In the genomic region with DNA sequence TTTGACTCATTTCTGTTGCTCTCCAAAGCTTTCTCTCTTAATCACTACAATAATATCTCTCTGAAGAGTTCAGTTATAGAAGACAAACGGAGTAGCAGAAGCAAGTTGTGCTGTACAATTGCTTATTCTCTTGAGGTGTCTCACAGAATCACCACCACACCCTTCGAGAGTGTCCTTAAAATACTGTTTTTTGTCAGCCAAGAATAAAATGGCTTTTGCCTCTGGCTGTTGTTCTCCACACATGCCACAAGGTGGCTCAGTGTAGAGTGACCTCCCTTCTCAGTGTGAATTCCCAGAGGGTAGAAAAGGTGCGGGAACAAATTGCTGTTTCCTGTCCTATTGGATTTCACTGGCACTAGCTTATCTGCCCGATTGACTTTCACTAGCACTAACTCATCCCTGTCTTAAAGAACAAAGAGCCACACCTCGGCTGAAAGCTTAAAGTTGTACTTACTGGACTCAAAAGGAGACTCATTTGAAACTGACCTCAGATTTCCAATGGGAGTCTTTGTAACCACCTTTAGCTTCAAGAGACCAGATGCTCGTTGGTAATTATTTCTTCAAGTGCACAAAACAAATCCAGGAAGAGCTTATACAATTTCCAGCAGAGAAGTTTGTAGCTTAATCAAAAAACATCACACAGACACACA, we compare ENCODE assay signal across 8 cellular contexts.
DNase-seq lines count a peak whose midpoint lies in the region; ATAC-seq and TF ChIP-seq lines count a peak whose summit lies in the region.

No MANE protein-coding gene starts in this region.

- H3K27me3 ChIP-seq in endodermal cell (ENCODE audit: control insufficient read depth, insufficient read depth, low read length, poor library complexity, severe bottlenecking) (peaks cover 5% of the 10 kb centered on the region), aorta (ENCODE audit: control insufficient read depth in 1 of 2, insufficient read depth in 2 of 2, low read length in 1 of 2) (peaks cover 0 to 2% of the 10 kb centered on the region in 2 donors)
- no peaks in the 10 kb centered on the region for H3K27me3 ChIP-seq in naive thymus-derived CD4-positive, alpha-beta T cell (ENCODE audit: control insufficient read depth in 2 of 2, insufficient read depth in 2 of 2, low read length in 2 of 2)

- intact Hi-C loops in naive thymus-derived CD4-positive, alpha-beta T cell (cut with micrococcal nuclease): loop anchor here (1.0 to 2.0 kb wide), 7 partner anchors 89 to 429 kb away; no protein-coding TSS in a partner anchor
- intact Hi-C loops in aorta (cut with DNase I): loop anchor here (5.0 kb wide), 1 partner anchor 433 kb away; no protein-coding TSS in a partner anchor

- no peak overlapping the region for H3K27ac Mint-ChIP-seq in endodermal cell
- peak overlapping the region; percentile 63 to 89 (median 79) for H3K27ac Mint-ChIP-seq in naive thymus-derived CD4-positive, alpha-beta T cell

- CTCF ChIA-PET in naive thymus-derived CD4-positive, alpha-beta T cell (lab: Charles Lee): interaction anchor here (0.5 to 3.2 kb wide), 31 partner anchors 8 to 276 kb away, joined by 3 to 54 read pairs (median 4); no protein-coding TSS in a partner anchor

- peak; percentile 93 for TF ChIP-seq CTCF in endodermal cell (conservative IDR thresholded peaks at IDR 0.05)

- H3K9ac ChIP-seq in endodermal cell (ENCODE audit: extremely low read depth, low read length, poor library complexity, severe bottlenecking): no peak overlapping the region

- H3K9me3 ChIP-seq in endodermal cell (ENCODE audit: control insufficient read depth, low read length): no peaks in the 10 kb centered on the region
- H3K9me3 ChIP-seq in naive thymus-derived CD4-positive, alpha-beta T cell (ENCODE audit: control insufficient read depth in 2 of 3, low read length in 3 of 3): no peaks in the 10 kb centered on the region
- no peaks in the 10 kb centered on the region for H3K9me3 ChIP-seq in aorta (ENCODE audit: control insufficient read depth, low read length)

- ATAC-seq in HG02852 (IDR thresholded peaks at IDR 0.05; ENCODE audit: unreplicated experiment): peak; percentile 66
- ATAC-seq in naive thymus-derived CD4-positive, alpha-beta T cell: peak; percentile 77
- ATAC-seq in aorta (ENCODE audit: low FRiP score): peak; percentile 50

- H3K4me1 ChIP-seq in endodermal cell (ENCODE audit: control insufficient read depth, insufficient read depth, low read length): peaks cover 3% of the 10 kb centered on the region
- H3K4me1 ChIP-seq in naive thymus-derived CD4-positive, alpha-beta T cell (ENCODE audit: control insufficient read depth in 2 of 2, insufficient read depth in 2 of 2, low read length in 2 of 2): peaks cover 13 to 19% of the 10 kb centered on the region in 2 donors
- no peaks in the 10 kb centered on the region for H3K4me1 ChIP-seq in aorta (ENCODE audit: control insufficient read depth in 1 of 2, insufficient read depth in 2 of 2, low read length in 2 of 2)

- H3K27me3 Mint-ChIP-seq in endodermal cell (ENCODE audit: insufficient read depth): peaks cover 14% of the 10 kb centered on the region
- no peaks in the 10 kb centered on the region for H3K27me3 Mint-ChIP-seq in naive thymus-derived CD4-positive, alpha-beta T cell

- peaks cover 36% of the 10 kb centered on the region for H3K4me1 Mint-ChIP-seq in endodermal cell
- H3K4me1 Mint-ChIP-seq in naive thymus-derived CD4-positive, alpha-beta T cell: peaks cover 22 to 67% (median 61%) of the 10 kb centered on the region in 7 donors

- POLR2A ChIA-PET in naive thymus-derived CD4-positive, alpha-beta T cell (lab: Charles Lee): interaction anchor here (0.7 to 1.2 kb wide), 6 partner anchors 120 to 199 kb away, joined by 3 to 14 read pairs (median 3); no protein-coding TSS in a partner anchor

- no peak overlapping the region for H3K4me3 Mint-ChIP-seq in endodermal cell
- peak overlapping the region; percentile 40 to 79 (median 67) for H3K4me3 Mint-ChIP-seq in naive thymus-derived CD4-positive, alpha-beta T cell

- no peaks in the 10 kb centered on the region for H3K36me3 Mint-ChIP-seq in endodermal cell (ENCODE audit: low read depth)
- H3K36me3 Mint-ChIP-seq in naive thymus-derived CD4-positive, alpha-beta T cell: peaks cover 0 to 17% (median 7%) of the 10 kb centered on the region in 5 donors

- H3K9me3 Mint-ChIP-seq in endodermal cell: no peaks in the 10 kb centered on the region
- H3K9me3 Mint-ChIP-seq in naive thymus-derived CD4-positive, alpha-beta T cell: peaks cover 0 to 11% (median 0%) of the 10 kb centered on the region in 11 donors

- H3K27ac ChIP-seq in endodermal cell (ENCODE audit: low read depth, low read length): no peak overlapping the region
- no peak overlapping the region for H3K27ac ChIP-seq in naive thymus-derived CD4-positive, alpha-beta T cell (ENCODE audit: low read depth, low read length)
- no peak overlapping the region for H3K27ac ChIP-seq in aorta (ENCODE audit: low read depth in 1 of 2, low read length in 2 of 2)

- peak; percentile 44 to 73 (median 47) for DNase-seq in NCI-H1417 (lab: John Stamatoyannopoulos, UW)
- DNase-seq in NCI-H1417 treated with DMSO at 0.1 percent for 48 hours (lab: John Stamatoyannopoulos, UW): no peak
- peak; percentile 45 for DNase-seq in NCI-H2196 (lab: John Stamatoyannopoulos, UW; ENCODE audit: unreplicated experiment)
- DNase-seq in activated CD4-positive, CD25-positive, alpha-beta regulatory T cell treated with anti-CD3 and anti-CD28 coated beads, Interleukin-2, amount 50 U/mL, for 72 hours: peak; percentile 33
- peak; percentile 80 for DNase-seq in endodermal cell
- peak; percentile 9 to 57 (median 32) for DNase-seq in naive thymus-derived CD4-positive, alpha-beta T cell
- DNase-seq in aorta: no peak

- 24 to 36% methylated on average over 4 to 6 of the region's 6 CpGs for WGBS in endodermal cell (ENCODE audit: insufficient coverage in 1 of 2, insufficient read length in 1 of 2), 2 experiments
- 15 to 20% methylated on average over 6 of the region's 6 CpGs for WGBS in aorta, 2 donors

- H3K36me3 ChIP-seq in endodermal cell (ENCODE audit: control insufficient read depth, insufficient read depth, low read length) (no peaks in the 10 kb centered on the region), aorta (ENCODE audit: control insufficient read depth in 1 of 2, insufficient read depth in 2 of 2, low read length in 1 of 2) (no peaks in the 10 kb centered on the region)
- H3K36me3 ChIP-seq in naive thymus-derived CD4-positive, alpha-beta T cell (ENCODE audit: control insufficient read depth in 2 of 3, insufficient read depth in 3 of 3, low read length in 3 of 3): no peaks in the 10 kb centered on the region

- no peak overlapping the region for H3K4me3 ChIP-seq in endodermal cell (ENCODE audit: low read length)
- H3K4me3 ChIP-seq in naive thymus-derived CD4-positive, alpha-beta T cell (ENCODE audit: low read length): no peak overlapping the region
- no peak overlapping the region for H3K4me3 ChIP-seq in aorta (ENCODE audit: low read length in 2 of 2)

Comparison
In these comparisons a context has a peak if more than half of its experiments do, and no peak if none do; other contexts are left out.
1. DNase-seq: peak in NCI-H1417 (3 of 3), NCI-H2196 (single experiment), activated CD4-positive, CD25-positive, alpha-beta regulatory T cell treated with anti-CD3 and anti-CD28 coated beads, Interleukin-2, amount 50 U/mL, for 72 hours (single experiment), endodermal cell (single experiment) and naive thymus-derived CD4-positive, alpha-beta T cell (9 of 9); none in NCI-H1417 treated with DMSO at 0.1 percent for 48 hours (single experiment) and aorta (0 of 2).
2. Peak in every context shown above with its lines, with median percentiles within 50 percentile points of each other: ATAC-seq.